ENCODE assay signal across 20 cellular contexts in the genomic region with DNA sequence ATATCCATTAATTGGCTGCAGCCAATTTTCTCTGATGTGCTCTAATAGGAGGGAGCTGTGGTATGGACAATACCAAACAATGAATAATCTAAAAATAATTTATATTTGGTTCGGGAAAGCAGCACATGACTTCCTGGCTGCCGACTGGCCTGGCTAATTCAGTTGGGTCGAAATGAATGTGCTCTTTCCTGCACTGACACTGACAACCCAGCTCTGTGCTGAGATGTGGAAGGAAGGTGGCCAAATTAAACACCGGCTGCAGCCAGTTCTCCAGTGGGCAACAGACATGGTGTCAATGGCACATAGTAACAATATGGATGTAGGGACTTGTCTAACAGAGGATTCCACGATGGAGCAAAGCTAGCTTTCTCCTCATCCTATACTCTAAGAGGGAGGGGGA.
"Had no signal": no experiment of that assay in that cellular context is flagged by ENCODE, and none has a peak within 500 bp of the region (broad histone marks: within the 10 kb centered on the region; RNA-seq: fewer than 3 reads in every experiment).

No MANE protein-coding gene starts in this region.

- FAIRE-seq: small intestine, TTC549 had no signal

- H3K36me3 ChIP-seq: brain microvascular endothelial cell, ovary, suprapubic skin, upper lobe of left lung had no signal

- H3K27ac ChIP-seq: brain microvascular endothelial cell, ovary, suprapubic skin, upper lobe of left lung had no signal

- DNase-seq: activated B cell treated with CpG ODN at 0.5 μM for 24 hours; activated CD4-positive, alpha-beta T cell treated with anti-CD3 and anti-CD28 coated beads for 48 hours; activated CD8-positive, alpha-beta T cell treated with anti-CD3 and anti-CD28 coated beads, Interleukin-2, amount 10 ng/mL, durations not matched to agents 7 days and 5 days; activated naive CD8-positive, alpha-beta T cell treated with anti-CD3 and anti-CD28 coated beads, Interleukin-2, amount 10 ng/mL, durations not matched to agents 7 days and 5 days; brain microvascular endothelial cell; cerebellar nuclear complex; mammary epithelial cell; mucosa of descending colon; naive thymus-derived CD4-positive, alpha-beta T cell; ovary; retina; small intestine; stimulated activated CD4-positive, alpha-beta T cell treated with anti-CD3 and anti-CD28 coated beads, Interleukin-4, amount 100 ng/mL, for 4 hours; stimulated activated CD8-positive, alpha-beta memory T cell treated with anti-CD3 and anti-CD28 coated beads, Interleukin-4, amount 100 ng/mL, for 48 hours; stimulated activated naive CD8-positive, alpha-beta T cell treated with anti-CD3 and anti-CD28 coated beads, Interleukin-15, Interleukin-2, amounts not matched to agents 100 U/mL and 50 U/mL, for 24 hours; upper lobe of left lung had no signal

- H3K4me3 Mint-ChIP-seq: activated B cell treated with CpG ODN at 0.5 μM for 24 hours; activated CD8-positive, alpha-beta T cell treated with anti-CD3 and anti-CD28 coated beads, Interleukin-2, amount 10 ng/mL, durations not matched to agents 7 days and 5 days; activated naive CD8-positive, alpha-beta T cell treated with anti-CD3 and anti-CD28 coated beads, Interleukin-2, amount 10 ng/mL, durations not matched to agents 7 days and 5 days; activated T-helper 1 cell treated with anti-CD3 and anti-CD28 coated beads, Interleukin-12 subunit alpha, Interleukin-12 subunit beta, Interleukin-2, Interleukin-4 antibody, amounts not matched to agents 30 ng/mL and 10 ng/mL and 1 ng/mL, durations not matched to agents 14 hours and 24 hours and 36 hours; naive thymus-derived CD4-positive, alpha-beta T cell had no signal

- H3K4me3 ChIP-seq: dorsolateral prefrontal cortex, mucosa of descending colon, ovary, suprapubic skin, upper lobe of left lung had no signal

- H3K27me3 ChIP-seq: brain microvascular endothelial cell, dorsolateral prefrontal cortex, ovary, suprapubic skin, upper lobe of left lung had no signal

- H3K4me1 Mint-ChIP-seq: activated B cell treated with CpG ODN at 0.5 μM for 24 hours had no signal

- H3K27me3 Mint-ChIP-seq: activated B cell treated with CpG ODN at 0.5 μM for 24 hours had no signal

- H3K27ac Mint-ChIP-seq: activated B cell treated with CpG ODN at 0.5 μM for 24 hours; activated CD8-positive, alpha-beta T cell treated with anti-CD3 and anti-CD28 coated beads, Interleukin-2, amount 10 ng/mL, durations not matched to agents 7 days and 5 days; activated naive CD8-positive, alpha-beta T cell treated with anti-CD3 and anti-CD28 coated beads, Interleukin-2, amount 10 ng/mL, durations not matched to agents 7 days and 5 days; activated T-helper 1 cell treated with anti-CD3 and anti-CD28 coated beads, Interleukin-12 subunit alpha, Interleukin-12 subunit beta, Interleukin-2, Interleukin-4 antibody, amounts not matched to agents 30 ng/mL and 10 ng/mL and 1 ng/mL, durations not matched to agents 14 hours and 24 hours and 36 hours had no signal

- H3K4me1 ChIP-seq: suprapubic skin, upper lobe of left lung had no signal

- ATAC-seq: activated CD8-positive, alpha-beta T cell treated with anti-CD3 and anti-CD28 coated beads, Interleukin-2, amount 10 ng/mL, durations not matched to agents 7 days and 5 days; mucosa of descending colon; naive thymus-derived CD4-positive, alpha-beta T cell; stimulated activated naive CD8-positive, alpha-beta T cell treated with anti-CD3 and anti-CD28 coated beads, Interleukin-15, Interleukin-2, amounts not matched to agents 100 U/mL and 50 U/mL, for 24 hours had no signal

- H3K9me3 ChIP-seq: ovary, suprapubic skin, upper lobe of left lung had no signal
